In genomic region chrX:100609591-100609990, GRCh38 we compare ENCODE assay signal across 24 cellular contexts. TPM values are rescaled to one million over a fixed set of nuclear protein-coding genes. Genes with fewer than 3 reads are reported as not detected.
DNase-seq lines count a peak whose midpoint lies in the region; ATAC-seq and TF ChIP-seq lines count a peak whose summit lies in the region.
"Had no signal": no experiment of that assay in that cellular context is flagged by ENCODE, and none has a peak within 500 bp of the region (broad histone marks: within the 10 kb centered on the region; RNA-seq: fewer than 3 reads in every experiment).

No MANE protein-coding gene starts in this region.

- POLR2A ChIA-PET in WTC11 (lab: Charles Lee) = no interaction called here

- peaks cover 45% of the 10 kb centered on the region for H3K4me1 Mint-ChIP-seq in WTC11
- no peaks in the 10 kb centered on the region for H3K4me1 Mint-ChIP-seq in type B pancreatic cell (ENCODE audit: unreplicated experiment)
- peaks cover 5% of the 10 kb centered on the region for H3K4me1 Mint-ChIP-seq in activated naive CD8-positive, alpha-beta T cell treated with anti-CD3 and anti-CD28 coated beads, Interleukin-2, amount 50 U/mL, for 24 hours
- H3K4me1 Mint-ChIP-seq: stimulated activated naive CD8-positive, alpha-beta T cell treated with anti-CD3 and anti-CD28 coated beads, Interleukin-15, amount 100 ng/mL, for 72 hours had no signal

- no peaks in the 10 kb centered on the region for H3K36me3 ChIP-seq in hepatocyte (replicated peaks; ENCODE audit: insufficient read depth, low read depth)
- H3K36me3 ChIP-seq: cardiac muscle cell, MG63 had no signal

- H3K36me3 Mint-ChIP-seq in WTC11 (no peaks in the 10 kb centered on the region), type B pancreatic cell (no peaks in the 10 kb centered on the region)
- H3K36me3 Mint-ChIP-seq in activated naive CD8-positive, alpha-beta T cell treated with anti-CD3 and anti-CD28 coated beads, Interleukin-2, amount 50 U/mL, for 24 hours (ENCODE audit: low read depth) = no peaks in the 10 kb centered on the region
- H3K36me3 Mint-ChIP-seq: activated naive CD4-positive, alpha-beta T cell treated with anti-CD3 and anti-CD28 coated beads, Interleukin-2, amount 10 ng/mL, durations not matched to agents 7 days and 5 days; CD4-positive, alpha-beta memory T cell had no signal

- TF ChIP-seq CTCF in WTC11 (IDR thresholded peaks at IDR 0.05) = no peak
- TF ChIP-seq CTCF in hepatocyte (IDR thresholded peaks at IDR 0.05; ENCODE audit: poor library complexity) = peak; percentile 44
- peak; percentile 46 for TF ChIP-seq CTCF in type B pancreatic cell (conservative IDR thresholded peaks at IDR 0.05)

- H3K9me3 ChIP-seq in hepatocyte (ENCODE audit: low read depth) = no peaks in the 10 kb centered on the region
- H3K9me3 ChIP-seq: MG63 had no signal

- H3K27me3 ChIP-seq in hepatocyte = no peaks in the 10 kb centered on the region
- H3K27me3 ChIP-seq: cardiac muscle cell, MG63 had no signal

- H2AFZ ChIP-seq in hepatocyte = no peak overlapping the region

- no peak overlapping the region for H3K27ac Mint-ChIP-seq in WTC11
- no peak overlapping the region for H3K27ac Mint-ChIP-seq in type B pancreatic cell
- H3K27ac Mint-ChIP-seq in activated naive CD8-positive, alpha-beta T cell treated with anti-CD3 and anti-CD28 coated beads, Interleukin-2, amount 50 U/mL, for 24 hours = no peak overlapping the region
- H3K27ac Mint-ChIP-seq: activated CD4-positive, alpha-beta T cell treated with anti-CD3 and anti-CD28 coated beads for 36 hours; activated naive CD4-positive, alpha-beta T cell treated with anti-CD3 and anti-CD28 coated beads, Interleukin-2, amount 10 ng/mL, durations not matched to agents 7 days and 5 days; stimulated activated naive CD8-positive, alpha-beta T cell treated with anti-CD3 and anti-CD28 coated beads, Interleukin-15, amount 100 ng/mL, for 72 hours had no signal

- no peak overlapping the region for H3K4me2 ChIP-seq in hepatocyte

- H3K4me3 ChIP-seq in hepatocyte = no peak overlapping the region
- H3K4me3 ChIP-seq: cardiac muscle cell, MG63 had no signal

- H3K4me1 ChIP-seq in hepatocyte (ENCODE audit: insufficient read depth) = no peaks in the 10 kb centered on the region

- H3K79me2 ChIP-seq in hepatocyte = no peaks in the 10 kb centered on the region

- CTCF ChIA-PET in WTC11 (lab: Charles Lee) = interaction anchor here (0.6 to 1.9 kb wide), 7 partner anchors 16 to 196 kb away, joined by 4 to 9 read pairs (median 4); partner anchors contain the start of gene TSPAN6

- no peaks in the 10 kb centered on the region for H3K27me3 Mint-ChIP-seq in WTC11 (ENCODE audit: low read depth)
- no peaks in the 10 kb centered on the region for H3K27me3 Mint-ChIP-seq in type B pancreatic cell
- peaks cover 10% of the 10 kb centered on the region for H3K27me3 Mint-ChIP-seq in activated naive CD8-positive, alpha-beta T cell treated with anti-CD3 and anti-CD28 coated beads, Interleukin-2, amount 50 U/mL, for 24 hours
- H3K27me3 Mint-ChIP-seq: activated naive CD4-positive, alpha-beta T cell treated with anti-CD3 and anti-CD28 coated beads, Interleukin-2, amount 10 ng/mL, durations not matched to agents 7 days and 5 days had no signal

- no peak overlapping the region for H3K27ac ChIP-seq in hepatocyte
- H3K27ac ChIP-seq: 22Rv1, cardiac muscle cell had no signal

- ATAC-seq in WTC11 (peak; percentile 55), HG03354 (IDR thresholded peaks at IDR 0.05; ENCODE audit: poor library complexity, severe bottlenecking, unreplicated experiment) (no peak)
- no peak for ATAC-seq in activated naive CD8-positive, alpha-beta T cell treated with anti-CD3 and anti-CD28 coated beads, Interleukin-2, amount 50 U/mL, for 24 hours
- ATAC-seq: activated CD4-positive, alpha-beta T cell treated with anti-CD3 and anti-CD28 coated beads for 36 hours; Right ventricle myocardium inferior; stimulated activated naive CD8-positive, alpha-beta T cell treated with anti-CD3 and anti-CD28 coated beads, Interleukin-15, amount 100 ng/mL, for 72 hours had no signal

- H3K9me3 Mint-ChIP-seq in WTC11 (no peaks in the 10 kb centered on the region), type B pancreatic cell (no peaks in the 10 kb centered on the region)
- H3K9me3 Mint-ChIP-seq in activated naive CD8-positive, alpha-beta T cell treated with anti-CD3 and anti-CD28 coated beads, Interleukin-2, amount 50 U/mL, for 24 hours = no peaks in the 10 kb centered on the region
- H3K9me3 Mint-ChIP-seq: activated naive CD4-positive, alpha-beta T cell treated with anti-CD3 and anti-CD28 coated beads, Interleukin-2, amount 10 ng/mL, durations not matched to agents 7 days and 5 days; stimulated activated naive CD8-positive, alpha-beta T cell treated with anti-CD3 and anti-CD28 coated beads, Interleukin-15, amount 100 ng/mL, for 72 hours had no signal

- in situ Hi-C loops in G401 (cut with HindIII; ENCODE audit: low sequenced_read_pairs) = no loop called here

- H4K20me1 ChIP-seq in hepatocyte (ENCODE audit: insufficient read depth, poor library complexity, severe bottlenecking) = no peaks in the 10 kb centered on the region

- H3K9me2 ChIP-seq in hepatocyte (replicated peaks; ENCODE audit: insufficient read depth) = no peaks in the 10 kb centered on the region

- H3K4me3 Mint-ChIP-seq in WTC11 = peak overlapping the region; percentile 43
- H3K4me3 Mint-ChIP-seq in type B pancreatic cell = no peak overlapping the region
- no peak overlapping the region for H3K4me3 Mint-ChIP-seq in activated naive CD8-positive, alpha-beta T cell treated with anti-CD3 and anti-CD28 coated beads, Interleukin-2, amount 50 U/mL, for 24 hours
- H3K4me3 Mint-ChIP-seq: activated CD4-positive, alpha-beta T cell treated with anti-CD3 and anti-CD28 coated beads for 36 hours; activated naive CD4-positive, alpha-beta T cell treated with anti-CD3 and anti-CD28 coated beads, Interleukin-2, amount 10 ng/mL, durations not matched to agents 7 days and 5 days; CD4-positive, alpha-beta memory T cell; stimulated activated naive CD8-positive, alpha-beta T cell treated with anti-CD3 and anti-CD28 coated beads, Interleukin-15, amount 100 ng/mL, for 72 hours had no signal

- WGBS in hepatocyte (ENCODE audit: low lambda C conversion rate, missing lambda C conversion rate) = 21% methylated on average over 1 of the region's 1 CpG

- DNase-seq in DMS53 (lab: John Stamatoyannopoulos, UW) (peak; percentile 2), DMS53 treated with DMSO at 0.1 percent for 48 hours (lab: John Stamatoyannopoulos, UW; ENCODE audit: unreplicated experiment) (no peak), WTC11 (ENCODE audit: low spot score) (no peak), hepatocyte (ENCODE audit: low spot score) (no peak), type B pancreatic cell (ENCODE audit: extremely low spot score, unreplicated experiment) (no peak), G401 (ENCODE audit: low spot score) (no peak)
- no peak for DNase-seq in activated naive CD8-positive, alpha-beta T cell treated with anti-CD3 and anti-CD28 coated beads, Interleukin-2, amount 50 U/mL, for 24 hours
- DNase-seq: activated CD4-positive, alpha-beta T cell treated with anti-CD3 and anti-CD28 coated beads for 36 hours; activated CD8-positive, alpha-beta memory T cell treated with anti-CD3 and anti-CD28 coated beads, Interleukin-2, amount 50 U/mL, for 48 hours; activated naive CD4-positive, alpha-beta T cell treated with anti-CD3 and anti-CD28 coated beads, Interleukin-2, amount 10 ng/mL, durations not matched to agents 7 days and 5 days; CD4-positive, alpha-beta memory T cell; effector memory CD4-positive, alpha-beta T cell; EL; kidney glomerular epithelial cell; MG63; NCI-H2029; NCI-H748 treated with DMSO at 0.1 percent for 48 hours; posterior cingulate gyrus; stimulated activated naive CD8-positive, alpha-beta T cell treated with anti-CD3 and anti-CD28 coated beads, Interleukin-15, amount 100 ng/mL, for 72 hours had no signal

TF ChIP-seq in WTC11, 78 proteins besides CTCF, POLR2A, EP300 and RAD21 (continues in another document):
- no peak for TF ChIP-seq CDX4 (CRISPR knock-in tag; IDR thresholded peaks at IDR 0.05; ENCODE audit: borderline replicate concordance)
- TF ChIP-seq E2F5 (CRISPR knock-in tag; IDR thresholded peaks at IDR 0.05) = no peak
- TF ChIP-seq TCF7 (CRISPR knock-in tag; IDR thresholded peaks at IDR 0.05; ENCODE audit: low read depth) = no peak
- TF ChIP-seq NFE2L1 (CRISPR knock-in tag; IDR thresholded peaks at IDR 0.05) = no peak

RNA-seq across cellular contexts. Expression of gene TNMD, which starts 24.9 kb away (rescaled TPM):
- total RNA-seq in WTC11 (2021) (1.9 to 3.3 TPM (median 2.8 TPM) in 3 replicates), hepatocyte (1.8 and 4.8 TPM in 2 replicates), type B pancreatic cell (ENCODE audit: low replicate concordance) (1.1 and 2.3 TPM in 2 replicates)
- 1.1 TPM in 1 of 2 replicates, not detected in the other for polyA plus RNA-seq in hepatocyte
- total RNA-seq in G401 (2014; rRNA removed; shearing (Covaris generic)) = 3.6 TPM in 1 of 2 replicates, not detected in the other
- total RNA-seq: activated CD4-positive, alpha-beta T cell treated with anti-CD3 and anti-CD28 coated beads for 36 hours; CD4-positive, alpha-beta memory T cell; mucosa of gallbladder had no signal
- polyA plus RNA-seq: CD4-positive, alpha-beta memory T cell had no signal

RNA-seq across cellular contexts. Expression of gene TSPAN6, which starts 27.0 kb away (rescaled TPM):
- 47.0 to 50.5 TPM (median 49.8 TPM) in 3 replicates for total RNA-seq in WTC11 (2021)
- total RNA-seq in hepatocyte = 134 and 146 TPM in 2 replicates
- polyA plus RNA-seq in hepatocyte = 98.3 and 131 TPM in 2 replicates
- 99.3 and 140 TPM in 2 replicates for total RNA-seq in type B pancreatic cell (ENCODE audit: low replicate concordance)
- 110 and 111 TPM in 2 replicates for total RNA-seq in G401 (2014; rRNA removed; shearing (Covaris generic))

RNA-seq across cellular contexts. Expression of gene SRPX2, which starts 34.4 kb away (rescaled TPM):
- total RNA-seq in WTC11 (2021) (0.24 to 0.62 TPM (median 0.34 TPM) in 3 replicates), hepatocyte (19.1 and 24.9 TPM in 2 replicates), type B pancreatic cell (ENCODE audit: low replicate concordance) (7.7 and 13.6 TPM in 2 replicates)
- 22.9 and 32.2 TPM in 2 replicates for polyA plus RNA-seq in hepatocyte
- total RNA-seq in G401 (2014; rRNA removed; shearing (Covaris generic)) = 11.3 and 13.4 TPM in 2 replicates
- total RNA-seq: activated CD4-positive, alpha-beta T cell treated with anti-CD3 and anti-CD28 coated beads for 36 hours; CD4-positive, alpha-beta memory T cell had no signal
- polyA plus RNA-seq: CD4-positive, alpha-beta memory T cell had no signal
